Comparison of ENCODE assay signal across 1 cellular context in genomic region chr20:19806276-19806675, GRCh38. TPM values are rescaled to one million over a fixed set of nuclear protein-coding genes. Genes with fewer than 3 reads are reported as not detected.
"Had no signal": no experiment of that assay in that cellular context is flagged by ENCODE, and none has a peak within 500 bp of the region (broad histone marks: within the 10 kb centered on the region; RNA-seq: fewer than 3 reads in every experiment).

No MANE protein-coding gene starts in this region.

RNA-seq across cellular contexts. Expression of gene RIN2, which starts 48.2 kb away (rescaled TPM):
- polyA plus RNA-seq: naive thymus-derived CD4-positive, alpha-beta T cell had no signal
